ENCODE assay signal across 14 cellular contexts in genomic region chr12:1130164-1130563, GRCh38.
DNase-seq lines count a peak whose midpoint lies in the region; ATAC-seq and TF ChIP-seq lines count a peak whose summit lies in the region.
"Had no signal": no experiment of that assay in that cellular context is flagged by ENCODE, and none has a peak within 500 bp of the region (broad histone marks: within the 10 kb centered on the region; RNA-seq: fewer than 3 reads in every experiment).

No MANE protein-coding gene starts in this region.

- H3K27ac ChIP-seq in Panc1 (ENCODE audit: low read length) (no peak overlapping the region), thyroid gland (peak overlapping the region in 2 of 3 donors; percentile 7 to 41)
- H3K27ac ChIP-seq: ascending aorta had no signal

- no peak for TF ChIP-seq POLR2A in thyroid gland (IDR thresholded peaks at IDR 0.05)

- ATAC-seq in Panc1 (peak; percentile 63; the same call in 1 of the 2 replicates), GM19397 (IDR thresholded peaks at IDR 0.05; ENCODE audit: unreplicated experiment) (no peak), HG03442 (IDR thresholded peaks at IDR 0.05; ENCODE audit: unreplicated experiment) (no peak)
- ATAC-seq: esophagus mucosa; stimulated activated memory B cell treated with anti-CD40 and anti-IgM and Interleukin-4, amounts not matched to agents 10 μg/mL and 1 μg/mL and 100 μg/mL, for 72 hours had no signal

- CTCF ChIA-PET in Panc1 (lab: Charles Lee), result interaction anchor here (0.6 kb wide), 1 partner anchor 146 kb away, joined by 6 read pairs; no protein-coding TSS in a partner anchor

- H3K4me3 ChIP-seq in Panc1 (ENCODE audit: low read depth in 2 of 2, low read length in 2 of 2), result no peak overlapping the region
- no peak overlapping the region for H3K4me3 ChIP-seq in thyroid gland (replicated peaks in 1 of 3)
- H3K4me3 ChIP-seq: ascending aorta had no signal

- WGBS in thyroid gland, 2 donors, result 42 to 45% methylated on average over 3 of the region's 3 CpGs

- H3K27me3 ChIP-seq in Panc1 (ENCODE audit: control insufficient read depth, insufficient read depth, low read length) (no peaks in the 10 kb centered on the region), thyroid gland (no peaks in the 10 kb centered on the region)
- H3K27me3 ChIP-seq: ascending aorta had no signal

- H3K4me1 ChIP-seq in Panc1 (ENCODE audit: control insufficient read depth, insufficient read depth, low read length) (peaks cover 3% of the 10 kb centered on the region; the same call in 1 of the 2 replicates), thyroid gland (peaks cover 14 to 28% of the 10 kb centered on the region in 2 donors)
- H3K4me1 ChIP-seq: ascending aorta had no signal

- no peak for TF ChIP-seq CTCF in Panc1 (IDR thresholded peaks at IDR 0.05)
- no peak for TF ChIP-seq CTCF in thyroid gland (IDR thresholded peaks at IDR 0.05)

- POLR2A ChIA-PET in Panc1 (lab: Charles Lee), result interaction anchor here (0.6 kb wide), 1 partner anchor 25 kb away, joined by 3 read pairs; no protein-coding TSS in a partner anchor

- DNase-seq in NCI-H748 (lab: John Stamatoyannopoulos, UW; ENCODE audit: unreplicated experiment) (peak; percentile 0), NCI-H748 treated with DMSO at 0.1 percent for 48 hours (lab: John Stamatoyannopoulos, UW) (no peak), Panc1 (ENCODE audit: low read depth, low spot score) (no peak), glomerular visceral epithelial cell (ENCODE audit: extremely low spot score) (peak; percentile 1), thyroid gland (peak; percentile 53 to 69), NK-92 (lab: John Stamatoyannopoulos, UW; ENCODE audit: unreplicated experiment) (no peak)
- DNase-seq: activated T-cell treated with anti-CD3 and anti-CD28 coated beads, Interleukin-2, amount 50 U/mL, for 24 hours; GDM1; MM.1S had no signal

- intact Hi-C loops in Panc1 (cut with micrococcal nuclease; ENCODE audit: unreplicated experiment), result no loop called here
- intact Hi-C loops in thyroid gland (cut with DNase I), result no loop called here

- H3K9me3 ChIP-seq in Panc1 (ENCODE audit: control insufficient read depth, insufficient read depth, low read depth, low read length) (no peaks in the 10 kb centered on the region), thyroid gland (no peaks in the 10 kb centered on the region)
- H3K9me3 ChIP-seq: ascending aorta had no signal

- H3K36me3 ChIP-seq in Panc1 (ENCODE audit: control insufficient read depth, insufficient read depth, low read length) (no peaks in the 10 kb centered on the region), thyroid gland (no peaks in the 10 kb centered on the region)
- H3K36me3 ChIP-seq: ascending aorta had no signal

- in situ Hi-C loops in Panc1 (cut with HindIII; ENCODE audit: low pct_unique_long_range_greater_than_20kb, low sequenced_read_pairs), result no loop called here

- BruUV-seq in Panc1 (replicated peaks; lab: Mats Ljungman, UMichigan), result no TSS peak

Comparison
In these comparisons a context has a peak if more than half of its experiments do, and no peak if none do; other contexts are left out.
1. DNase-seq: peak in NCI-H748 (single experiment), glomerular visceral epithelial cell (single experiment) and thyroid gland (2 of 2); none in NCI-H748 treated with DMSO at 0.1 percent for 48 hours (single experiment), Panc1 (single experiment) and NK-92 (single experiment).